ENCODE assay signal across 8 cellular contexts in genomic region chr16:49858200-49859129, GRCh38. TPM values are rescaled to one million over a fixed set of nuclear protein-coding genes. Genes with fewer than 3 reads are reported as not detected.
A peak's percentile ranks its signal among the peaks of the same experiment; 100 is the strongest.
DNase-seq lines count a peak whose midpoint lies in the region; ATAC-seq and TF ChIP-seq lines count a peak whose summit lies in the region.

No MANE protein-coding gene starts in this region.

- H3K4me1 ChIP-seq in right atrium auricular region, result peaks cover 0 to 37% of the 10 kb centered on the region in 2 donors

- peaks cover 1% of the 10 kb centered on the region for H3K36me3 Mint-ChIP-seq in activated naive CD4-positive, alpha-beta T cell treated with anti-CD3 and anti-CD28 coated beads, Interleukin-2, amount 10 ng/mL, durations not matched to agents 7 days and 5 days

- H3K4me3 ChIP-seq in right atrium auricular region, result peak overlapping the region; percentile 38 to 77

- peak overlapping the region; percentile 89 to 90 for H3K27ac ChIP-seq in right atrium auricular region

- H3K4me3 Mint-ChIP-seq in activated naive CD4-positive, alpha-beta T cell treated with anti-CD3 and anti-CD28 coated beads, Interleukin-2, amount 10 ng/mL, durations not matched to agents 7 days and 5 days, result peak overlapping the region; percentile 12

- no peaks in the 10 kb centered on the region for H3K36me3 ChIP-seq in right atrium auricular region

- H3K9me3 Mint-ChIP-seq in activated naive CD4-positive, alpha-beta T cell treated with anti-CD3 and anti-CD28 coated beads, Interleukin-2, amount 10 ng/mL, durations not matched to agents 7 days and 5 days, result no peaks in the 10 kb centered on the region

- H3K27me3 Mint-ChIP-seq in activated naive CD4-positive, alpha-beta T cell treated with anti-CD3 and anti-CD28 coated beads, Interleukin-2, amount 10 ng/mL, durations not matched to agents 7 days and 5 days, result peaks cover 91% of the 10 kb centered on the region

- H3K27me3 ChIP-seq in right atrium auricular region, result no peaks in the 10 kb centered on the region

- TF ChIP-seq CTCF in right atrium auricular region (IDR thresholded peaks at IDR 0.05), result no peak

- peaks cover 17% of the 10 kb centered on the region for H3K4me1 Mint-ChIP-seq in activated naive CD4-positive, alpha-beta T cell treated with anti-CD3 and anti-CD28 coated beads, Interleukin-2, amount 10 ng/mL, durations not matched to agents 7 days and 5 days

- no peak overlapping the region for H3K27ac Mint-ChIP-seq in activated naive CD4-positive, alpha-beta T cell treated with anti-CD3 and anti-CD28 coated beads, Interleukin-2, amount 10 ng/mL, durations not matched to agents 7 days and 5 days

- no peaks in the 10 kb centered on the region for H3K9me3 ChIP-seq in right atrium auricular region

- CTCF ChIA-PET in activated naive CD4-positive, alpha-beta T cell treated with anti-CD3 and anti-CD28 coated beads, Interleukin-2, amount 10 ng/mL, durations not matched to agents 7 days and 5 days (lab: Charles Lee), result interaction anchor here (0.6 to 1.7 kb wide), 15 partner anchors 8 to 430 kb away, joined by 3 to 11 read pairs (median 3); no protein-coding TSS in a partner anchor

- ATAC-seq in HG02885 (IDR thresholded peaks at IDR 0.05; ENCODE audit: poor library complexity, unreplicated experiment), result no peak

- DNase-seq in activated CD4-positive, alpha-beta T cell treated with anti-CD3 and anti-CD28 coated beads for 48 hours, result peak; percentile 61
- no peak for DNase-seq in activated CD4-positive, alpha-beta T cell treated with anti-CD3 and anti-CD28 coated beads for 1 hour
- peak; percentile 39 for DNase-seq in activated naive CD4-positive, alpha-beta T cell treated with anti-CD3 and anti-CD28 coated beads, Interleukin-2, amount 10 ng/mL, durations not matched to agents 7 days and 5 days
- DNase-seq in right atrium auricular region (ENCODE audit: low spot score) (no peak), retina (peak; percentile 81), NCI-H2196 (lab: John Stamatoyannopoulos, UW; ENCODE audit: unreplicated experiment) (no peak), OCI-M2 (lab: John Stamatoyannopoulos, UW; ENCODE audit: unreplicated experiment) (no peak)

RNA-seq across cellular contexts. Expression of gene ZNF423, which starts 2.6 kb away (rescaled TPM):
- total RNA-seq in right atrium auricular region, result 10 to 100 TPM in 1 of 2 donors, 1 to 10 TPM in 1; 8.5 to 10.7 TPM

Comparison
In these comparisons a context has a peak if more than half of its experiments do, and no peak if none do; other contexts are left out.
1. DNase-seq: peak in activated CD4-positive, alpha-beta T cell treated with anti-CD3 and anti-CD28 coated beads for 48 hours (single experiment), activated naive CD4-positive, alpha-beta T cell treated with anti-CD3 and anti-CD28 coated beads, Interleukin-2, amount 10 ng/mL, durations not matched to agents 7 days and 5 days (single experiment) and retina (single experiment); none in activated CD4-positive, alpha-beta T cell treated with anti-CD3 and anti-CD28 coated beads for 1 hour (single experiment), right atrium auricular region (single experiment), NCI-H2196 (single experiment) and OCI-M2 (single experiment).